In the genomic region with DNA sequence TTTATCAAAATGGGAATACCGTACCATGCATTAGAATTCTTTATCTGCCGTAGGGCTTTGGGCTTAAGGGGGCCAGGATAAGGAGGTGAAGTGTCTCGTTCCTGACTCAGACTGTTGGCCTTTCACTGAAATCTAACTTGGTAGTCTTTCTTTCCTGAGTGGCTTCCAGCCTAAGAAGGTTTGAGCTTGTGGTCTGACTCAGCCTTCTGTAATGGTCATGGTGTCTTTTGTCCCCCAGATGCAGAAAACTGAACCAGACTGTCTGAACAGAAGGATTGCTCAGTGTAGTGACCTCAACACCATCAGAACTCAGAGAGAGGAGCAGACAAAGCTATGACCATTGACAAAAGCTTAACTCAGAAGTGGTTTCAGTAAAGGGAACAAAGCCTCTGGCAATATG, we compare ENCODE assay signal across 22 cellular contexts. TPM values are rescaled to one million over a fixed set of nuclear protein-coding genes. Genes with fewer than 3 reads are reported as not detected.
DNase-seq lines count a peak whose midpoint lies in the region; ATAC-seq and TF ChIP-seq lines count a peak whose summit lies in the region.
"Had no signal": no experiment of that assay in that cellular context is flagged by ENCODE, and none has a peak within 500 bp of the region (broad histone marks: within the 10 kb centered on the region; RNA-seq: fewer than 3 reads in every experiment).

No MANE protein-coding gene starts in this region.

- H3K9me3 ChIP-seq in cardiac muscle cell (ENCODE audit: low read depth) (no peaks in the 10 kb centered on the region), aorta (ENCODE audit: control insufficient read depth, low read length) (peaks cover 1% of the 10 kb centered on the region), stomach (no peaks in the 10 kb centered on the region)
- H3K9me3 ChIP-seq: colonic mucosa, uterus had no signal

- peak; percentile 26 for ATAC-seq in aorta (ENCODE audit: low FRiP score)
- ATAC-seq in GM19351 (IDR thresholded peaks at IDR 0.05; ENCODE audit: unreplicated experiment), result no peak
- no peak for ATAC-seq in GM18505 (IDR thresholded peaks at IDR 0.05; ENCODE audit: unreplicated experiment)
- ATAC-seq: activated CD4-positive, alpha-beta T cell treated with anti-CD3 and anti-CD28 coated beads for 36 hours had no signal

- no peak for TF ChIP-seq EP300 in stomach (IDR thresholded peaks at IDR 0.05)

- TF ChIP-seq POLR2A in stomach (IDR thresholded peaks at IDR 0.05) (no peak), GM18505 (IDR thresholded peaks at IDR 0.05; ENCODE audit: borderline replicate concordance, extremely low read depth, insufficient read depth, insufficient read length) (no peak)

- H3K27me3 ChIP-seq in cardiac muscle cell, result no peaks in the 10 kb centered on the region
- H3K27me3 ChIP-seq in aorta (ENCODE audit: control insufficient read depth in 1 of 2, insufficient read depth in 2 of 2, low read length in 1 of 2), result no peaks in the 10 kb centered on the region
- H3K27me3 ChIP-seq in stomach, result no peaks in the 10 kb centered on the region
- H3K27me3 ChIP-seq: colonic mucosa, uterus had no signal

- H3K27ac ChIP-seq in cardiac muscle cell, result peak overlapping the region; percentile 83
- H3K27ac ChIP-seq in aorta (ENCODE audit: low read depth in 1 of 2, low read length in 2 of 2), result no peak overlapping the region
- H3K27ac ChIP-seq in stomach, result no peak overlapping the region
- H3K27ac ChIP-seq: colonic mucosa, uterus had no signal

- H3K4me3 ChIP-seq in cardiac muscle cell (no peak overlapping the region), fibroblast of pulmonary artery (replicated peaks; ENCODE audit: low read depth, low read length) (no peak overlapping the region), aorta (ENCODE audit: low read length in 2 of 2) (no peak overlapping the region), stomach (no peak overlapping the region)
- H3K4me3 ChIP-seq: colonic mucosa, skin epidermis, uterus had no signal

- 86% methylated on average over 3 of the region's 3 CpGs for WGBS in aorta, 2 donors
- 76 to 82% (median 79%) methylated on average over 3 of the region's 3 CpGs for WGBS in stomach, 5 donors

- intact Hi-C loops in cardiac septum (cut with DNase I), result no loop called here
- intact Hi-C loops in aorta (cut with DNase I), result no loop called here
- intact Hi-C loops in stomach (cut with DNase I; ENCODE audit: low total_unique reads), result no loop called here

- TF ChIP-seq CTCF in cardiac muscle cell (IDR thresholded peaks at IDR 0.05; ENCODE audit: low read depth, low read length) (no peak), fibroblast of pulmonary artery (IDR thresholded peaks at IDR 0.05; ENCODE audit: low read length, missing control alignments) (no peak), stomach (IDR thresholded peaks at IDR 0.05) (no peak)

- H3K36me3 ChIP-seq in cardiac muscle cell (peaks cover 37% of the 10 kb centered on the region), aorta (ENCODE audit: control insufficient read depth in 1 of 2, insufficient read depth in 2 of 2, low read length in 1 of 2) (no peaks in the 10 kb centered on the region), stomach (no peaks in the 10 kb centered on the region)
- H3K36me3 ChIP-seq: colonic mucosa, uterus had no signal

- H3K4me1 ChIP-seq in cardiac muscle cell (ENCODE audit: low read depth), result peaks cover 66% of the 10 kb centered on the region
- no peaks in the 10 kb centered on the region for H3K4me1 ChIP-seq in aorta (ENCODE audit: control insufficient read depth in 1 of 2, insufficient read depth in 2 of 2, low read length in 2 of 2)
- no peaks in the 10 kb centered on the region for H3K4me1 ChIP-seq in stomach
- H3K4me1 ChIP-seq: colonic mucosa, uterus had no signal

- DNase-seq in cardiac muscle cell (ENCODE audit: low read depth in 1 of 2, low spot score in 1 of 2) (peak in 1 of 2 donors; percentile 29), cardiac septum (ENCODE audit: low spot score) (no peak), amniotic epithelial cell (ENCODE audit: low read depth) (peak; percentile 71), fibroblast of pulmonary artery (ENCODE audit: low read depth) (peak; percentile 46), aorta (no peak), stomach (no peak)
- DNase-seq: activated CD4-positive, alpha-beta T cell treated with anti-CD3 and anti-CD28 coated beads for 36 hours; activated CD8-positive, alpha-beta memory T cell treated with anti-CD3 and anti-CD28 coated beads, Interleukin-2, amount 50 U/mL, for 48 hours; colonic mucosa; COR-L47; immature natural killer cell; MM.1S; NCI-H2081 treated with DMSO at 0.1 percent for 48 hours; NCI-H774; occipital lobe; RPMI8226; stimulated activated naive CD4-positive, alpha-beta T cell treated with Interleukin-2 at 50 U/mL for 16 hours; T-helper 2 cell; uterus had no signal

RNA-seq across cellular contexts. Expression of a gene that starts 39.5 kb away (rescaled TPM):
- total RNA-seq in cardiac muscle cell, result 260 and 313 TPM in 2 replicates
- 348 and 378 TPM in 2 replicates for polyA plus RNA-seq in cardiac muscle cell
- 0.70 TPM for total RNA-seq in cardiac septum
- total RNA-seq in aorta, result 1 to 10 TPM in 1 of 2 donors, under 1 TPM in 1; 0.45 to 4.7 TPM
- polyA plus RNA-seq in aorta, result not detected
- 1 to 10 TPM in 1 of 5 donors, not detected in 4; 1.7 TPM for total RNA-seq in stomach
- polyA plus RNA-seq in stomach, result under 1 TPM in 1 of 3 donors, not detected in 2; 0.61 TPM
- total RNA-seq: activated CD4-positive, alpha-beta T cell treated with anti-CD3 and anti-CD28 coated beads for 36 hours had no signal
- polyA plus RNA-seq: immature natural killer cell had no signal

Comparison
In these comparisons a context has a peak if more than half of its experiments do, and no peak if none do; other contexts are left out.
1. RNA of a gene that starts 39.5 kb away (total RNA-seq): 260 to 313 TPM in cardiac muscle cell; 0.45 to 4.7 TPM in aorta, 0.70 TPM in cardiac septum (single experiment) and 1.7 TPM in stomach; every median in the first group is over 10 times any median in the second.
2. DNase-seq: peak in amniotic epithelial cell (single experiment) and fibroblast of pulmonary artery (single experiment); none in cardiac septum (single experiment), aorta (0 of 2) and stomach (single experiment).